25 cellular contexts compared by ENCODE assay signal in genomic region chr22:47190276-47190956, GRCh38.
DNase-seq lines count a peak whose midpoint lies in the region; ATAC-seq, FAIRE-seq and TF ChIP-seq lines count a peak whose summit lies in the region.
"Had no signal": no experiment of that assay in that cellular context is flagged by ENCODE, and none has a peak within 500 bp of the region (broad histone marks: within the 10 kb centered on the region; RNA-seq: fewer than 3 reads in every experiment).

No MANE protein-coding gene starts in this region.

- H3K4me3 ChIP-seq in kidney (ENCODE audit: low read length in 2 of 2) (no peak overlapping the region), stomach (no peak overlapping the region)
- H3K4me3 ChIP-seq: ascending aorta, BLaER1, GM23338, hepatocyte, pancreas, Peyer's patch had no signal

- no peak for TF ChIP-seq EP300 in stomach (IDR thresholded peaks at IDR 0.05)

- DNase-seq in activated effector memory CD4-positive, alpha-beta T cell treated with anti-CD3 and anti-CD28 coated beads, Interleukin-2, amount 50 U/mL, for 16 hours, result peak; percentile 51
- DNase-seq in activated effector memory CD4-positive, alpha-beta T cell treated with Interleukin-2 at 50 U/mL for 16 hours, result no peak
- peak; percentile 70 to 82 for DNase-seq in NCI-H524 (lab: John Stamatoyannopoulos, UW)
- DNase-seq in kidney, result peak; percentile 65
- peak; percentile 22 for DNase-seq in stomach
- DNase-seq in mucosa of gallbladder (ENCODE audit: low spot score), result no peak
- DNase-seq: ACHN; activated CD4-positive, alpha-beta T cell treated with anti-CD3 and anti-CD28 coated beads, Interleukin-2, amount 10 ng/mL, durations not matched to agents 7 days and 5 days; activated CD8-positive, alpha-beta memory T cell treated with anti-CD3 and anti-CD28 coated beads, Interleukin-2, amount 50 U/mL, for 48 hours; activated naive CD4-positive, alpha-beta T cell treated with anti-CD3 and anti-CD28 coated beads for 36 hours; effector memory CD4-positive, alpha-beta T cell; foreskin melanocyte; naive B cell; NCI-H2029; NCI-H446 treated with DMSO at 0.1 percent for 48 hours had no signal

- H3K9me3 ChIP-seq in kidney (ENCODE audit: control insufficient read depth in 1 of 2, low read length in 2 of 2), result peaks cover 0 to 4% of the 10 kb centered on the region in 2 donors
- H3K9me3 ChIP-seq in stomach, result peaks cover 0 to 12% (median 7%) of the 10 kb centered on the region in 4 donors
- H3K9me3 ChIP-seq: pancreas, Peyer's patch had no signal

- H3K9ac ChIP-seq in kidney (ENCODE audit: low read length in 2 of 2), result no peak overlapping the region
- H3K9ac ChIP-seq: BLaER1 had no signal

- TF ChIP-seq CTCF in kidney (IDR thresholded peaks at IDR 0.05; ENCODE audit: borderline replicate concordance, extremely low read depth, insufficient read depth) (no peak), stomach (IDR thresholded peaks at IDR 0.05) (no peak)

- no peak overlapping the region for H3K27ac ChIP-seq in kidney (ENCODE audit: low read depth in 2 of 2, low read length in 2 of 2)
- no peak overlapping the region for H3K27ac ChIP-seq in stomach
- H3K27ac ChIP-seq: ascending aorta, BLaER1, hepatocyte, pancreas, Peyer's patch had no signal

- 82 to 88% (median 86%) methylated on average over 22 to 23 of the region's 23 CpGs for WGBS in stomach, 5 donors

- FAIRE-seq in kidney (lab: Jason Lieb, UNC), result no peak
- FAIRE-seq: keratinocyte, pancreas had no signal

- ATAC-seq in HG02970 (IDR thresholded peaks at IDR 0.05; ENCODE audit: low FRiP score, unreplicated experiment) (no peak), HG02623 (IDR thresholded peaks at IDR 0.05; ENCODE audit: unreplicated experiment) (no peak)
- ATAC-seq: esophagus mucosa, GM23338 had no signal

- TF ChIP-seq POLR2A in stomach (IDR thresholded peaks at IDR 0.05), result no peak

- intact Hi-C loops in kidney (cut with DNase I), result no loop called here
- intact Hi-C loops in stomach (cut with DNase I; ENCODE audit: low total_unique reads), result no loop called here

- H3K36me3 ChIP-seq in kidney (ENCODE audit: control insufficient read depth in 1 of 2, insufficient read depth in 2 of 2, low read length in 2 of 2) (no peaks in the 10 kb centered on the region), stomach (no peaks in the 10 kb centered on the region)
- H3K36me3 ChIP-seq: ascending aorta, BLaER1, pancreas, Peyer's patch had no signal

- no peaks in the 10 kb centered on the region for H3K27me3 ChIP-seq in stomach
- H3K27me3 ChIP-seq: ascending aorta, BLaER1, hepatocyte, pancreas, Peyer's patch had no signal

- H3K4me1 ChIP-seq in kidney (ENCODE audit: control insufficient read depth in 1 of 2, insufficient read depth in 1 of 2, low read depth in 1 of 2, low read length in 2 of 2), result peaks cover 0 to 6% of the 10 kb centered on the region in 2 donors
- no peaks in the 10 kb centered on the region for H3K4me1 ChIP-seq in stomach
- H3K4me1 ChIP-seq: ascending aorta, BLaER1, pancreas had no signal

Comparison
In these comparisons a context has a peak if more than half of its experiments do, and no peak if none do; other contexts are left out.
1. DNase-seq: peak in activated effector memory CD4-positive, alpha-beta T cell treated with anti-CD3 and anti-CD28 coated beads, Interleukin-2, amount 50 U/mL, for 16 hours (single experiment), NCI-H524 (2 of 2), kidney (single experiment) and stomach (single experiment); none in activated effector memory CD4-positive, alpha-beta T cell treated with Interleukin-2 at 50 U/mL for 16 hours (single experiment) and mucosa of gallbladder (single experiment).